ENCODE assay signal across 1 cellular context in genomic region chr19:39203372-39204341, GRCh38.
TF ChIP-seq lines count a peak whose summit lies in the region.

TSS of gene SYCN (minus strand) at chr19:39204263. CDS start at chr19:39204254, 9 bp downstream.

TF ChIP-seq in SK-N-SH, 30 proteins besides CTCF, POLR2A, EP300 and RAD21:
- TF ChIP-seq FOSL2 (IDR thresholded peaks at IDR 0.05; ENCODE audit: borderline replicate concordance, low read depth), result no peak
